ENCODE assay signal across 20 cellular contexts in genomic region chr2:223934870-223935269, GRCh38.
"Had no signal": no experiment of that assay in that cellular context is flagged by ENCODE, and none has a peak within 500 bp of the region (broad histone marks: within the 10 kb centered on the region; RNA-seq: fewer than 3 reads in every experiment).

No MANE protein-coding gene starts in this region.

- H2AFZ ChIP-seq: neural progenitor cell had no signal

- ATAC-seq: left lung, T-cell had no signal

- H3K9me3 ChIP-seq: body of pancreas, left lung, prostate gland, spleen had no signal

- H3K4me3 Mint-ChIP-seq: activated naive CD4-positive, alpha-beta T cell treated with anti-CD3 and anti-CD28 coated beads, Interleukin-2, amount 10 ng/mL, durations not matched to agents 7 days and 5 days; activated naive CD8-positive, alpha-beta T cell treated with anti-CD3 and anti-CD28 coated beads, Interleukin-2, amount 50 U/mL, for 24 hours; naive B cell; neural progenitor cell; T-cell had no signal

- H3K9ac ChIP-seq: neural progenitor cell had no signal

- FAIRE-seq: endometrium, TTC549 had no signal

- H3K4me3 ChIP-seq: body of pancreas, cardiac muscle cell, left lung, lung, neural progenitor cell, prostate gland, spleen had no signal

- H3K27ac Mint-ChIP-seq: activated naive CD4-positive, alpha-beta T cell treated with anti-CD3 and anti-CD28 coated beads, Interleukin-2, amount 10 ng/mL, durations not matched to agents 7 days and 5 days; neural progenitor cell had no signal

- H3K4me2 ChIP-seq: neural progenitor cell had no signal

- H3K27me3 ChIP-seq: body of pancreas, cardiac muscle cell, left lung, neural progenitor cell, spleen had no signal

- H3K27ac ChIP-seq: cardiac muscle cell, left lung, neural progenitor cell, prostate gland, spleen, WERI-Rb-1 had no signal

- H3K36me3 ChIP-seq: cardiac muscle cell, left lung, neural progenitor cell, prostate gland, WERI-Rb-1 had no signal

- H3K27me3 Mint-ChIP-seq: activated naive CD4-positive, alpha-beta T cell treated with anti-CD3 and anti-CD28 coated beads, Interleukin-2, amount 10 ng/mL, durations not matched to agents 7 days and 5 days; activated naive CD8-positive, alpha-beta T cell treated with anti-CD3 and anti-CD28 coated beads, Interleukin-2, amount 50 U/mL, for 24 hours; naive B cell; T-cell had no signal

- DNase-seq: activated CD4-positive, alpha-beta T cell treated with anti-CD3 and anti-CD28 coated beads for 1 hour; activated CD4-positive, alpha-beta T cell treated with anti-CD3 and anti-CD28 coated beads, Interleukin-2, amount 50 U/mL, for 4 hours; activated effector memory CD4-positive, alpha-beta T cell treated with anti-CD3 and anti-CD28 coated beads, Interleukin-2, amount 50 U/mL, for 16 hours; activated naive CD4-positive, alpha-beta T cell treated with anti-CD3 and anti-CD28 coated beads, Interleukin-2, amount 10 ng/mL, durations not matched to agents 7 days and 5 days; activated naive CD8-positive, alpha-beta T cell treated with anti-CD3 and anti-CD28 coated beads, Interleukin-2, amount 50 U/mL, for 24 hours; activated T-cell treated with anti-CD3 and anti-CD28 coated beads, Interleukin-2, amount 50 U/mL, for 48 hours; body of pancreas; kidney glomerular epithelial cell; left lung; naive B cell; spleen; stimulated activated CD4-positive, alpha-beta T cell treated with anti-CD3 and anti-CD28 coated beads, Interleukin-4, amount 100 ng/mL, for 1 hour; T-cell; WERI-Rb-1 had no signal
